ENCODE assay signal across 8 cellular contexts in genomic region chr3:138114988-138115971, GRCh38. TPM values are rescaled to one million over a fixed set of nuclear protein-coding genes. Genes with fewer than 3 reads are reported as not detected.
DNase-seq lines count a peak whose midpoint lies in the region; ATAC-seq and TF ChIP-seq lines count a peak whose summit lies in the region.

Gene DZIP1L (minus strand): TSS chr3:138115608. CDS start chr3:138103971, 11,637 bp downstream.

- peak within 1 kb of the TSS; percentile 68 for H3K4me2 ChIP-seq in OCI-LY3 (ENCODE audit: low read length)

- intact Hi-C loops in adrenal gland (cut with DNase I) (loop anchor here in 1 of 2 donors (5.0 kb wide), 1 partner anchor 48 kb away; no protein-coding TSS in a partner anchor), heart left ventricle (cut with DNase I) (loop anchor here in 3 of 10 donors (1.0 to 10.0 kb wide), 4 partner anchors 46 to 1300 kb away; partner anchors contain the start of genes ARMC8 (in 1 of the 3), CLDN18 (in 1 of the 3) and SLC35G2 (in 1 of the 3)), ovary (cut with DNase I) (loop anchor here in 1 of 4 donors (5.0 kb wide), 1 partner anchor 48 kb away; no protein-coding TSS in a partner anchor)

- no peaks in the 10 kb centered on the region for H4K20me1 ChIP-seq in OCI-LY3 (ENCODE audit: insufficient read depth, low read length)

- DNase-seq in COLO668 (lab: John Stamatoyannopoulos, UW; ENCODE audit: unreplicated experiment) (peak; percentile 66), HK-2 (ENCODE audit: unreplicated experiment) (peak; percentile 88), adrenal gland (peak; percentile 50 to 78 (median 61)), heart left ventricle (peak; percentile 67 to 84 (median 71)), ovary (peak; percentile 67 to 82 (median 78)), T-helper 9 cell (no peak)

- peak within 1 kb of the TSS; percentile 50; the same call in 1 of the 2 replicates for H2AFZ ChIP-seq in OCI-LY3 (ENCODE audit: low read depth, low read length)

- peak within 1 kb of the TSS; percentile 78 for H3K4me3 ChIP-seq in OCI-LY3 (ENCODE audit: low read length)
- H3K4me3 ChIP-seq in adrenal gland, result peak within 1 kb of the TSS; percentile 43 to 84 (median 66)
- peak within 1 kb of the TSS; percentile 74 to 94 (median 85) for H3K4me3 ChIP-seq in heart left ventricle
- peak within 1 kb of the TSS; percentile 73 for H3K4me3 ChIP-seq in ovary

- peak; percentile 80 for ATAC-seq in GM19452 (IDR thresholded peaks at IDR 0.05; ENCODE audit: unreplicated experiment)
- ATAC-seq in heart left ventricle, result peak; percentile 82 to 96 (median 94)

- H3K27ac ChIP-seq in OCI-LY3 (ENCODE audit: low read length), result no peak within 1 kb of the TSS
- peak within 1 kb of the TSS; percentile 14 to 90 (median 78) for H3K27ac ChIP-seq in adrenal gland
- H3K27ac ChIP-seq in heart left ventricle, result peak within 1 kb of the TSS; percentile 63 to 95 (median 90)
- peak within 1 kb of the TSS; percentile 52 to 93 for H3K27ac ChIP-seq in ovary

- no peak for TF ChIP-seq POLR2A in adrenal gland (IDR thresholded peaks at IDR 0.05)
- TF ChIP-seq POLR2A in heart left ventricle (IDR thresholded peaks at IDR 0.05), result peak in 1 of 2 donors; percentile 69
- TF ChIP-seq POLR2A in ovary (IDR thresholded peaks at IDR 0.05), result peak; percentile 63

- H3K9ac ChIP-seq in OCI-LY3 (ENCODE audit: low read length), result peak within 1 kb of the TSS; percentile 46; the same call in 1 of the 2 replicates

- H3K9me3 ChIP-seq in OCI-LY3 (ENCODE audit: insufficient read depth, low read length) (no peaks in the 10 kb centered on the region), adrenal gland (replicated peaks in 1 of 3) (no peaks in the 10 kb centered on the region), heart left ventricle (no peaks in the 10 kb centered on the region), ovary (no peaks in the 10 kb centered on the region)

- no peaks in the 10 kb centered on the region for H3K79me2 ChIP-seq in OCI-LY3 (ENCODE audit: low read length)

- peak; percentile 22; the same call in 1 of the 2 replicates for TF ChIP-seq CTCF in OCI-LY3 (IDR thresholded peaks at IDR 0.05; ENCODE audit: low read depth, low read length)
- TF ChIP-seq CTCF in adrenal gland (IDR thresholded peaks at IDR 0.05), result peak in 5 of 6 experiments; percentile 13 to 65 (median 59)
- TF ChIP-seq CTCF in heart left ventricle (IDR thresholded peaks at IDR 0.05), result peak; percentile 42 to 84 (median 70)
- TF ChIP-seq CTCF in ovary (IDR thresholded peaks at IDR 0.05), result peak in 2 of 3 donors; percentile 59 to 63

- H3K36me3 ChIP-seq in OCI-LY3 (replicated peaks; ENCODE audit: low read depth, low read length) (no peaks in the 10 kb centered on the region), adrenal gland (replicated peaks in 1 of 2) (no peaks in the 10 kb centered on the region), heart left ventricle (peaks cover 0 to 11% (median 0%) of the 10 kb centered on the region in 9 donors), ovary (no peaks in the 10 kb centered on the region)

- 0 to 1% (median 0%) methylated on average over 12 to 86 of the region's 86 CpGs for WGBS in adrenal gland, 4 donors
- 0 to 1% (median 0%) methylated on average over 51 to 86 of the region's 86 CpGs for WGBS in heart left ventricle, 4 donors
- WGBS in ovary, 3 donors, result 0 to 1% (median 0%) methylated on average over 77 to 86 of the region's 86 CpGs

- H3K27me3 ChIP-seq in OCI-LY3 (ENCODE audit: low read depth, low read length) (peaks cover 12% of the 10 kb centered on the region), adrenal gland (no peaks in the 10 kb centered on the region), heart left ventricle (no peaks in the 10 kb centered on the region), ovary (no peaks in the 10 kb centered on the region)

- TF ChIP-seq EP300 in ovary (IDR thresholded peaks at IDR 0.05), result no peak

- H3K4me1 ChIP-seq in OCI-LY3 (ENCODE audit: low read length) (no peaks in the 10 kb centered on the region), adrenal gland (replicated peaks in 1 of 2) (peaks cover 6 to 12% of the 10 kb centered on the region in 2 donors), heart left ventricle (peaks cover 0 to 28% (median 16%) of the 10 kb centered on the region in 12 donors), ovary (ENCODE audit: insufficient read depth) (peaks cover 4% of the 10 kb centered on the region)

RNA-seq across cellular contexts. Expression of gene DZIP1L, which starts in this region (rescaled TPM):
- total RNA-seq in adrenal gland (10 to 100 TPM in 1 of 8 donors, 1 to 10 TPM in 7; 1.6 to 13.7 (median 4.7) TPM), heart left ventricle (1 to 10 TPM; 1.6 to 7.6 (median 4.0) TPM), ovary (10 to 100 TPM; 17.2 to 29.0 (median 22.2) TPM)
- polyA plus RNA-seq in adrenal gland (1 to 10 TPM; 1.2 to 7.3 (median 5.5) TPM), heart left ventricle (1 to 10 TPM; 3.1 TPM), ovary (1 to 10 TPM; 4.9 to 8.5 TPM)
